In the genomic region with DNA sequence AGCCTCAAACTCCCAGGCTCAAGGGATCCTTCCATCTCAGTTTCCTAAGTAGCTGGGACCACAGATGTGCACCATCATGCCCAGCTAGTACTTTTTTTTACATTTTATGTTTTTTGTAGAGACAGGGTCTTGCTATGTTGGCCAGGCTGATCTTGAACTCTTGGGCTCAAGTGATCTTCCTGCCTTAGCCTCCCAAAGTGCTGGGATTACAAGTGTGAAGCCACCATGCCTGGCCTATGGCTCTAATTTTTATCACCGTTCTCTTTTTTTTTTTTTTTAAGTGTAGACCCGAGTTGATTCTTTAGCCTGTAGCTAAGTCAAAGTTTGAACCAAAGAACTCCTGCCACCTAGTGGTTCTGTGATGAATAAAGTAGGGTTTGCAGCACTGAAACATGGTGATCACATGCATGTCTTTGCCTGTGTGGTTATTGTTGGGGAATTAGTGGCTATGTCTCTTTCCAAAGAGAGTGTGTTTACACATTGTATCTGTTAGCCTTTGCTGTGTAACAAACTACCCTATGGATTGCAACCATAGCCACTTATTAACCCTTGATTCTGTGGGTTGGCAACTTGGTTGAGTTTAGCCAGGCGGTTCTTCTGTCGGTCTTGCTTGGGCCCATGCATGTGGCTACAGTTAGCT, we compare ENCODE assay signal across 8 cellular contexts.
DNase-seq lines count a peak whose midpoint lies in the region; ATAC-seq and TF ChIP-seq lines count a peak whose summit lies in the region.

No MANE protein-coding gene starts in this region.

- no peak overlapping the region for H3K27ac ChIP-seq in C4-2B

- H3K4me3 ChIP-seq in foreskin fibroblast (ENCODE audit: low read depth in 1 of 2, low read length in 2 of 2) = no peak overlapping the region

- TF ChIP-seq CTCF in C4-2B (conservative IDR thresholded peaks at IDR 0.05) (peak; percentile 69), foreskin fibroblast (IDR thresholded peaks at IDR 0.05; ENCODE audit: low read depth, low read length) (peak; percentile 54)

- DNase-seq in HCEC 1CT (peak; percentile 32), SW480 (ENCODE audit: low spot score) (peak; percentile 50), foreskin fibroblast (peak; percentile 28 to 62), stromal cell of bone marrow (ENCODE audit: low read depth) (peak; percentile 41), C1 segment of cervical spinal cord (lab: John Stamatoyannopoulos, UW) (no peak), medulla oblongata (ENCODE audit: extremely low spot score) (no peak)

- ATAC-seq in GM21447 (IDR thresholded peaks at IDR 0.05; ENCODE audit: unreplicated experiment) = no peak

Comparison
In these comparisons a context has a peak if more than half of its experiments do, and no peak if none do; other contexts are left out.
1. DNase-seq: peak in HCEC 1CT (single experiment), SW480 (single experiment), foreskin fibroblast (2 of 2) and stromal cell of bone marrow (single experiment); none in C1 segment of cervical spinal cord (0 of 14) and medulla oblongata (single experiment).